11 cellular contexts compared by ENCODE assay signal in genomic region chr17:9982159-9982558, GRCh38.
DNase-seq lines count a peak whose midpoint lies in the region; ATAC-seq and TF ChIP-seq lines count a peak whose summit lies in the region.
"Had no signal": no experiment of that assay in that cellular context is flagged by ENCODE, and none has a peak within 500 bp of the region (broad histone marks: within the 10 kb centered on the region; RNA-seq: fewer than 3 reads in every experiment).

No MANE protein-coding gene starts in this region.

- TF ChIP-seq CTCF in GM12874 (IDR thresholded peaks at IDR 0.05; ENCODE audit: insufficient read depth, low read depth, low read length) (peak; percentile 28; the same call in 1 of the 2 replicates), NB4 (IDR thresholded peaks at IDR 0.05; ENCODE audit: low read depth, low read length) (peak; percentile 59), endodermal cell (conservative IDR thresholded peaks at IDR 0.05) (peak; percentile 84), sigmoid colon (IDR thresholded peaks at IDR 0.05) (no peak)

- CTCF ChIA-PET in T-cell (lab: Charles Lee): no interaction called here

- no peaks in the 10 kb centered on the region for H3K9me3 Mint-ChIP-seq in endodermal cell
- H3K9me3 Mint-ChIP-seq in T-cell: no peaks in the 10 kb centered on the region

- intact Hi-C loops in sigmoid colon (cut with DNase I): no loop called here

- H3K36me3 ChIP-seq in endodermal cell (ENCODE audit: control insufficient read depth, insufficient read depth, low read length) (no peaks in the 10 kb centered on the region), sigmoid colon (no peaks in the 10 kb centered on the region)
- H3K36me3 ChIP-seq: gastrocnemius medialis had no signal

- POLR2A ChIA-PET in T-cell (lab: Charles Lee): no interaction called here

- H3K27ac Mint-ChIP-seq in endodermal cell (no peak overlapping the region), T-cell (no peak overlapping the region)

- H3K27me3 Mint-ChIP-seq in endodermal cell (ENCODE audit: insufficient read depth) (no peaks in the 10 kb centered on the region), T-cell (no peaks in the 10 kb centered on the region)

- H3K27me3 ChIP-seq in endodermal cell (ENCODE audit: control insufficient read depth, insufficient read depth, low read length, poor library complexity, severe bottlenecking) (no peaks in the 10 kb centered on the region), sigmoid colon (no peaks in the 10 kb centered on the region)
- H3K27me3 ChIP-seq: body of pancreas, gastrocnemius medialis had no signal

- peak; percentile 55 for DNase-seq in NB4 (ENCODE audit: low read depth)
- DNase-seq in endodermal cell: peak; percentile 91
- peak; percentile 11 for DNase-seq in sigmoid colon
- DNase-seq in T-cell: no peak
- DNase-seq in activated CD8-positive, alpha-beta memory T cell treated with anti-CD3 and anti-CD28 coated beads, Interleukin-2, amount 50 U/mL, for 4 hours: no peak
- DNase-seq: gastrocnemius medialis; HCEC 1CT; NK-92 treated with Interleukin-12 subunit alpha and Interleukin-12 subunit beta, amount 100 ng/mL, for 24 hours had no signal

- TF ChIP-seq POLR2A in NB4 (IDR thresholded peaks at IDR 0.05; ENCODE audit: extremely low read depth, insufficient read length): no peak
- TF ChIP-seq POLR2A in sigmoid colon (IDR thresholded peaks at IDR 0.05): no peak

- H3K4me3 Mint-ChIP-seq in endodermal cell: no peak overlapping the region
- no peak overlapping the region for H3K4me3 Mint-ChIP-seq in T-cell

- no peak for ATAC-seq in HG03460 (IDR thresholded peaks at IDR 0.05; ENCODE audit: unreplicated experiment)
- ATAC-seq in T-cell (replicated peaks in 1 of 4): no peak
- ATAC-seq: body of pancreas, gastrocnemius medialis had no signal

- no peak for TF ChIP-seq EP300 in sigmoid colon (IDR thresholded peaks at IDR 0.05)

- H3K9me3 ChIP-seq in endodermal cell (ENCODE audit: control insufficient read depth, low read length) (no peaks in the 10 kb centered on the region), sigmoid colon (no peaks in the 10 kb centered on the region)
- H3K9me3 ChIP-seq: body of pancreas, gastrocnemius medialis had no signal

- H3K4me1 ChIP-seq in endodermal cell (ENCODE audit: control insufficient read depth, insufficient read depth, low read length) (no peaks in the 10 kb centered on the region), sigmoid colon (peaks cover 0 to 9% (median 4%) of the 10 kb centered on the region in 4 donors)
- H3K4me1 ChIP-seq: body of pancreas, gastrocnemius medialis had no signal

- H3K4me3 ChIP-seq in NB4 (ENCODE audit: low read depth, low read length) (no peak overlapping the region), endodermal cell (ENCODE audit: low read length) (no peak overlapping the region), sigmoid colon (no peak overlapping the region)
- H3K4me3 ChIP-seq: body of pancreas, gastrocnemius medialis had no signal

- 69 to 82% methylated on average over 2 to 3 of the region's 3 CpGs for WGBS in endodermal cell (ENCODE audit: insufficient coverage in 1 of 2, insufficient read length in 1 of 2), 2 experiments
- WGBS in sigmoid colon, 2 donors: 26 to 68% methylated on average over 3 of the region's 3 CpGs

- H3K36me3 Mint-ChIP-seq in endodermal cell (ENCODE audit: low read depth) (no peaks in the 10 kb centered on the region), T-cell (no peaks in the 10 kb centered on the region)

- H3K27ac ChIP-seq in endodermal cell (ENCODE audit: low read depth, low read length): no peak overlapping the region
- H3K27ac ChIP-seq in sigmoid colon: no peak overlapping the region
- H3K27ac ChIP-seq: body of pancreas, gastrocnemius medialis had no signal

- H3K9ac ChIP-seq in endodermal cell (ENCODE audit: extremely low read depth, low read length, poor library complexity, severe bottlenecking): no peak overlapping the region

- H3K4me1 Mint-ChIP-seq in endodermal cell (no peaks in the 10 kb centered on the region), T-cell (peaks cover 0 to 4% (median 0%) of the 10 kb centered on the region in 3 donors)

Comparison
In these comparisons a context has a peak if more than half of its experiments do, and no peak if none do; other contexts are left out.
1. CTCF ChIP-seq: peak in GM12874 (single experiment), NB4 (single experiment) and endodermal cell (single experiment); none in sigmoid colon (0 of 4).
2. DNase-seq: peak in NB4 (single experiment), endodermal cell (single experiment) and sigmoid colon (single experiment); none in T-cell (0 of 34) and activated CD8-positive, alpha-beta memory T cell treated with anti-CD3 and anti-CD28 coated beads, Interleukin-2, amount 50 U/mL, for 4 hours (single experiment).